ENCODE assay signal across 21 cellular contexts in the genomic region with DNA sequence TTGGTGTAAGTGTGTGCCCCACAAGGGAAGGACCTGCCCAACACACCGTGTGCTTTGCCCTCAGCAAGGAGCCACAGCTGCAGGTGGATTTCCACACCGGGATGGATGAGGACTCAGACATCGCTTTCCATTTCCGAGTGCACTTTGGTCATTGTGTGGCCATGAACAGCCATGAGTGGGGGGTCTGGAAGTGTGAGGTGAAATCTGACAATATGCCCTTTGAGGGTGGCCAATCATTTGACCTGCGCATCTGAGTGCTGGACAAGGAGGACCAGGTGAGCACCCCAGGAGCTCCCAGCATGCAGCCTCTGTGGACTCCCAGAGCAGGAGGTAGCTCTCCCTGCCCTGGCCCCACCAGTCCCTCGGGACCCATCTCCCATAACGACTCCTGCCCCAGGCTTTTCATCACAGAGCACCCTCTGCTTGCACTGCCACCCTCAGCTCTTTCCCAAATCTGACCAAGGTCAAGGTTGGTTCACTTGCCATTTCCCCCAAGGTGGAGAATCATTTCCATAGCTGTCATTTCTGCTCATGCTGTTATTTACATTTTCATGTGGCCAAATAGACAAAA. TPM values are rescaled to one million over a fixed set of nuclear protein-coding genes. Genes with fewer than 3 reads are reported as not detected.
A peak's percentile ranks its signal among the peaks of the same experiment; 100 is the strongest.
DNase-seq lines count a peak whose midpoint lies in the region; ATAC-seq and TF ChIP-seq lines count a peak whose summit lies in the region.
"Had no signal": no experiment of that assay in that cellular context is flagged by ENCODE, and none has a peak within 500 bp of the region (broad histone marks: within the 10 kb centered on the region; RNA-seq: fewer than 3 reads in every experiment).

No MANE protein-coding gene starts in this region.

- peak overlapping the region; percentile 34 for H3K4me2 ChIP-seq in Karpas-422 (ENCODE audit: low read depth, low read length, poor library complexity, severe bottlenecking)

- no peak overlapping the region for H2AFZ ChIP-seq in Karpas-422 (ENCODE audit: low read length)

- H3K27me3 Mint-ChIP-seq in activated CD8-positive, alpha-beta T cell treated with anti-CD3 and anti-CD28 coated beads, Interleukin-2, amount 10 ng/mL, durations not matched to agents 7 days and 5 days (ENCODE audit: low read depth) = no peaks in the 10 kb centered on the region
- no peaks in the 10 kb centered on the region for H3K27me3 Mint-ChIP-seq in activated CD8-positive, alpha-beta T cell treated with anti-CD3 and anti-CD28 coated beads for 36 hours
- H3K27me3 Mint-ChIP-seq in stimulated activated memory B cell treated with anti-CD40 and anti-IgM and Interleukin-4, amounts not matched to agents 10 μg/mL and 1 μg/mL and 100 μg/mL, for 72 hours = no peaks in the 10 kb centered on the region
- H3K27me3 Mint-ChIP-seq in WTC11 (ENCODE audit: low read depth) (no peaks in the 10 kb centered on the region), Calu3 (ENCODE audit: unreplicated experiment) (peaks cover 23% of the 10 kb centered on the region)
- H3K27me3 Mint-ChIP-seq: T-cell had no signal

- H3K27me3 ChIP-seq in Karpas-422 (ENCODE audit: low read length) = no peaks in the 10 kb centered on the region

- intact Hi-C loops in activated CD8-positive, alpha-beta T cell treated with anti-CD3 and anti-CD28 coated beads for 36 hours (cut with micrococcal nuclease) = loop anchor here (10.0 kb wide), 1 partner anchor 212 kb away; no protein-coding TSS in a partner anchor
- intact Hi-C loops in Calu3 (cut with micrococcal nuclease; ENCODE audit: unreplicated experiment) = loop anchor here (10.0 kb wide), 1 partner anchor 212 kb away; no protein-coding TSS in a partner anchor

- peak overlapping the region; percentile 60 for H3K27ac Mint-ChIP-seq in activated CD8-positive, alpha-beta T cell treated with anti-CD3 and anti-CD28 coated beads, Interleukin-2, amount 10 ng/mL, durations not matched to agents 7 days and 5 days
- H3K27ac Mint-ChIP-seq in activated CD8-positive, alpha-beta T cell treated with anti-CD3 and anti-CD28 coated beads for 36 hours = no peak overlapping the region
- H3K27ac Mint-ChIP-seq in stimulated activated memory B cell treated with anti-CD40 and anti-IgM and Interleukin-4, amounts not matched to agents 10 μg/mL and 1 μg/mL and 100 μg/mL, for 72 hours = peak overlapping the region; percentile 7
- H3K27ac Mint-ChIP-seq in WTC11 = no peak overlapping the region
- H3K27ac Mint-ChIP-seq in Calu3 (ENCODE audit: unreplicated experiment) = no peak overlapping the region
- H3K27ac Mint-ChIP-seq: T-cell had no signal

- H3K4me3 ChIP-seq in Karpas-422 (ENCODE audit: low read length) = no peak overlapping the region
- H3K4me3 ChIP-seq: SJSA1 had no signal

- H3K27ac ChIP-seq in Karpas-422 (ENCODE audit: low read length) = no peak overlapping the region; the same call in 1 of the 2 replicates
- H3K27ac ChIP-seq: C4-2B, SJSA1 had no signal

- H3K36me3 ChIP-seq in Karpas-422 (ENCODE audit: insufficient read depth, low read length) = no peaks in the 10 kb centered on the region
- H3K36me3 ChIP-seq: SJSA1 had no signal

- no peaks in the 10 kb centered on the region for H3K9me2 ChIP-seq in Karpas-422 (replicated peaks; ENCODE audit: insufficient read depth, low read length)

- TF ChIP-seq CTCF in activated CD8-positive, alpha-beta T cell treated with anti-CD3 and anti-CD28 coated beads for 36 hours (IDR thresholded peaks at IDR 0.05) = no peak
- no peak for TF ChIP-seq CTCF in WTC11 (IDR thresholded peaks at IDR 0.05)
- no peak for TF ChIP-seq CTCF in Calu3 (IDR thresholded peaks at IDR 0.05; ENCODE audit: unreplicated experiment)

- H3K4me1 Mint-ChIP-seq in activated CD8-positive, alpha-beta T cell treated with anti-CD3 and anti-CD28 coated beads, Interleukin-2, amount 10 ng/mL, durations not matched to agents 7 days and 5 days (ENCODE audit: low read depth) = peaks cover 28% of the 10 kb centered on the region
- H3K4me1 Mint-ChIP-seq in activated CD8-positive, alpha-beta T cell treated with anti-CD3 and anti-CD28 coated beads for 36 hours (ENCODE audit: low read depth) = peaks cover 11% of the 10 kb centered on the region
- H3K4me1 Mint-ChIP-seq in stimulated activated memory B cell treated with anti-CD40 and anti-IgM and Interleukin-4, amounts not matched to agents 10 μg/mL and 1 μg/mL and 100 μg/mL, for 72 hours = peaks cover 40% of the 10 kb centered on the region
- 0 out of 2 replicates have a peak, but pooled peaks cover 3% of the 10 kb centered on the region for H3K4me1 Mint-ChIP-seq in WTC11
- peaks cover 13% of the 10 kb centered on the region for H3K4me1 Mint-ChIP-seq in Calu3 (ENCODE audit: low read depth, unreplicated experiment)

- H3K4me1 ChIP-seq in Karpas-422 (ENCODE audit: low read length) = peaks cover 47% of the 10 kb centered on the region
- H3K4me1 ChIP-seq: SJSA1 had no signal

- POLR2A ChIA-PET in activated CD8-positive, alpha-beta T cell treated with anti-CD3 and anti-CD28 coated beads, Interleukin-2, amount 10 ng/mL, durations not matched to agents 7 days and 5 days (lab: Charles Lee) = no interaction called here
- POLR2A ChIA-PET in activated CD8-positive, alpha-beta T cell treated with anti-CD3 and anti-CD28 coated beads for 36 hours (lab: Charles Lee) = no interaction called here
- POLR2A ChIA-PET in WTC11 (lab: Charles Lee) = interaction anchor here (0.5 kb wide), 1 partner anchor 33 kb away, joined by 4 read pairs; no protein-coding TSS in a partner anchor

- no peaks in the 10 kb centered on the region for H3K9me3 ChIP-seq in Karpas-422 (ENCODE audit: low read length)
- H3K9me3 ChIP-seq: SJSA1 had no signal

- H3K36me3 Mint-ChIP-seq in activated CD8-positive, alpha-beta T cell treated with anti-CD3 and anti-CD28 coated beads, Interleukin-2, amount 10 ng/mL, durations not matched to agents 7 days and 5 days (ENCODE audit: low read depth) = no peaks in the 10 kb centered on the region
- no peaks in the 10 kb centered on the region for H3K36me3 Mint-ChIP-seq in activated CD8-positive, alpha-beta T cell treated with anti-CD3 and anti-CD28 coated beads for 36 hours (ENCODE audit: low read depth)
- no peaks in the 10 kb centered on the region for H3K36me3 Mint-ChIP-seq in stimulated activated memory B cell treated with anti-CD40 and anti-IgM and Interleukin-4, amounts not matched to agents 10 μg/mL and 1 μg/mL and 100 μg/mL, for 72 hours
- H3K36me3 Mint-ChIP-seq in WTC11 = no peaks in the 10 kb centered on the region
- no peaks in the 10 kb centered on the region for H3K36me3 Mint-ChIP-seq in Calu3 (ENCODE audit: insufficient read depth, unreplicated experiment)
- H3K36me3 Mint-ChIP-seq: T-cell had no signal

- H3K79me2 ChIP-seq in Karpas-422 (ENCODE audit: low read length) = no peaks in the 10 kb centered on the region

- BruUV-seq in Calu3 (replicated peaks; lab: Mats Ljungman, UMichigan) = no TSS peak

- CTCF ChIA-PET in activated CD8-positive, alpha-beta T cell treated with anti-CD3 and anti-CD28 coated beads, Interleukin-2, amount 10 ng/mL, durations not matched to agents 7 days and 5 days (lab: Charles Lee) = interaction anchor here (0.9 to 5.0 kb wide), 4 partner anchors 8 to 290 kb away, joined by 4 to 69 read pairs (median 12); no protein-coding TSS in a partner anchor
- CTCF ChIA-PET in activated CD8-positive, alpha-beta T cell treated with anti-CD3 and anti-CD28 coated beads for 36 hours (lab: Charles Lee) = interaction anchor here (1.0 to 4.1 kb wide), 2 partner anchors 8 to 119 kb away, joined by 3 to 31 read pairs; no protein-coding TSS in a partner anchor
- CTCF ChIA-PET in WTC11 (lab: Charles Lee) = interaction anchor here (0.6 to 3.5 kb wide), 3 partner anchors 11 to 120 kb away, joined by 3 to 52 read pairs (median 3); no protein-coding TSS in a partner anchor
- CTCF ChIA-PET in Calu3 (lab: Charles Lee) = interaction anchor here (0.6 kb wide), 1 partner anchor 1130 kb away, joined by 6 read pairs; no protein-coding TSS in a partner anchor

- no peak for ATAC-seq in activated CD8-positive, alpha-beta T cell treated with anti-CD3 and anti-CD28 coated beads, Interleukin-2, amount 10 ng/mL, durations not matched to agents 7 days and 5 days
- ATAC-seq in activated CD8-positive, alpha-beta T cell treated with anti-CD3 and anti-CD28 coated beads for 36 hours = no peak
- no peak for ATAC-seq in stimulated activated memory B cell treated with anti-CD40 and anti-IgM and Interleukin-4, amounts not matched to agents 10 μg/mL and 1 μg/mL and 100 μg/mL, for 72 hours
- ATAC-seq in WTC11 (no peak), HG02870 (IDR thresholded peaks at IDR 0.05; ENCODE audit: unreplicated experiment) (no peak)
- ATAC-seq: T-cell had no signal

- no peak overlapping the region for H3K4me3 Mint-ChIP-seq in activated CD8-positive, alpha-beta T cell treated with anti-CD3 and anti-CD28 coated beads, Interleukin-2, amount 10 ng/mL, durations not matched to agents 7 days and 5 days
- H3K4me3 Mint-ChIP-seq in activated CD8-positive, alpha-beta T cell treated with anti-CD3 and anti-CD28 coated beads for 36 hours = no peak overlapping the region
- H3K4me3 Mint-ChIP-seq in stimulated activated memory B cell treated with anti-CD40 and anti-IgM and Interleukin-4, amounts not matched to agents 10 μg/mL and 1 μg/mL and 100 μg/mL, for 72 hours = no peak overlapping the region
- H3K4me3 Mint-ChIP-seq in WTC11 = no peak overlapping the region
- no peak overlapping the region for H3K4me3 Mint-ChIP-seq in Calu3 (ENCODE audit: low read depth, unreplicated experiment)
- H3K4me3 Mint-ChIP-seq: CD8-positive, alpha-beta memory T cell; T-cell had no signal

- no peak overlapping the region for H3K9ac ChIP-seq in Karpas-422 (ENCODE audit: low read length)

- no peaks in the 10 kb centered on the region for H3K9me3 Mint-ChIP-seq in activated CD8-positive, alpha-beta T cell treated with anti-CD3 and anti-CD28 coated beads, Interleukin-2, amount 10 ng/mL, durations not matched to agents 7 days and 5 days (ENCODE audit: insufficient read depth)
- H3K9me3 Mint-ChIP-seq in activated CD8-positive, alpha-beta T cell treated with anti-CD3 and anti-CD28 coated beads for 36 hours = no peaks in the 10 kb centered on the region
- no peaks in the 10 kb centered on the region for H3K9me3 Mint-ChIP-seq in stimulated activated memory B cell treated with anti-CD40 and anti-IgM and Interleukin-4, amounts not matched to agents 10 μg/mL and 1 μg/mL and 100 μg/mL, for 72 hours
- H3K9me3 Mint-ChIP-seq in WTC11 (no peaks in the 10 kb centered on the region), Calu3 (ENCODE audit: low read depth, unreplicated experiment) (no peaks in the 10 kb centered on the region)
- H3K9me3 Mint-ChIP-seq: CD8-positive, alpha-beta memory T cell; T-cell had no signal

- no peak for DNase-seq in activated CD8-positive, alpha-beta T cell treated with anti-CD3 and anti-CD28 coated beads, Interleukin-2, amount 10 ng/mL, durations not matched to agents 7 days and 5 days
- DNase-seq in activated CD8-positive, alpha-beta T cell treated with anti-CD3 and anti-CD28 coated beads for 36 hours = no peak
- DNase-seq in Karpas-422 = no peak
- peak; percentile 44 for DNase-seq in NCI-H526 treated with DMSO at 0.1 percent for 48 hours (lab: John Stamatoyannopoulos, UW)
- no peak for DNase-seq in WTC11 (ENCODE audit: low spot score)
- no peak for DNase-seq in Calu3
- DNase-seq: CD8-positive, alpha-beta memory T cell; DMS79 treated with DMSO at 0.1 percent for 48 hours; NCI-H2081; NCI-H2171; NCI-H226; NCI-H524; Right ventricle myocardium superior; RPMI8226; T-cell had no signal

- H4K20me1 ChIP-seq in Karpas-422 (ENCODE audit: insufficient read depth, low read depth, low read length) = no peaks in the 10 kb centered on the region

RNA-seq across cellular contexts. Expression of gene EID2, which starts 13.2 kb away (rescaled TPM):
- 10 to 100 TPM; 18.9 to 19.9 TPM for total RNA-seq in activated CD8-positive, alpha-beta T cell treated with anti-CD3 and anti-CD28 coated beads, Interleukin-2, amount 10 ng/mL, durations not matched to agents 7 days and 5 days
- total RNA-seq in activated CD8-positive, alpha-beta T cell treated with anti-CD3 and anti-CD28 coated beads for 36 hours = 10 to 100 TPM; 11.1 to 11.7 TPM
- 5.9 and 11.1 TPM in 2 replicates for total RNA-seq in Karpas-422 (2014; rRNA removed; shearing (Covaris generic); ENCODE audit: low replicate concordance)
- total RNA-seq in WTC11 (2021) = 21.5 to 24.0 TPM (median 23.7 TPM) in 3 replicates
- total RNA-seq in Calu3 (2022) = 14.6 and 17.5 TPM in 2 replicates

RNA-seq across cellular contexts. Expression of gene EID2B, which starts 20.5 kb away (rescaled TPM):
- total RNA-seq in activated CD8-positive, alpha-beta T cell treated with anti-CD3 and anti-CD28 coated beads, Interleukin-2, amount 10 ng/mL, durations not matched to agents 7 days and 5 days = 1 to 10 TPM; 4.1 to 4.3 TPM
- 1 to 10 TPM; 3.0 TPM for total RNA-seq in activated CD8-positive, alpha-beta T cell treated with anti-CD3 and anti-CD28 coated beads for 36 hours
- total RNA-seq in Karpas-422 (2014; rRNA removed; shearing (Covaris generic); ENCODE audit: low replicate concordance) = 4.2 and 6.5 TPM in 2 replicates
- total RNA-seq in WTC11 (2021) (2.7 to 3.6 TPM (median 2.7 TPM) in 3 replicates), Calu3 (2022) (2.4 and 3.3 TPM in 2 replicates)

RNA-seq across cellular contexts. Expression of gene SELENOV, which starts 38.2 kb away (rescaled TPM):
- not detected for total RNA-seq in activated CD8-positive, alpha-beta T cell treated with anti-CD3 and anti-CD28 coated beads, Interleukin-2, amount 10 ng/mL, durations not matched to agents 7 days and 5 days
- total RNA-seq in activated CD8-positive, alpha-beta T cell treated with anti-CD3 and anti-CD28 coated beads for 36 hours = not detected
- not detected in 2 replicates for total RNA-seq in Karpas-422 (2014; rRNA removed; shearing (Covaris generic); ENCODE audit: low replicate concordance)
- 12.6 to 15.4 TPM (median 15.1 TPM) in 3 replicates for total RNA-seq in WTC11 (2021)
- not detected in 2 replicates for total RNA-seq in Calu3 (2022)
- total RNA-seq: CD8-positive, alpha-beta memory T cell; HT-29; M059J; Right ventricle myocardium superior; SJSA1; T-cell had no signal

RNA-seq across cellular contexts. Expression of gene LGALS13, which starts 49.2 kb away (rescaled TPM):
- not detected for total RNA-seq in activated CD8-positive, alpha-beta T cell treated with anti-CD3 and anti-CD28 coated beads, Interleukin-2, amount 10 ng/mL, durations not matched to agents 7 days and 5 days
- total RNA-seq in activated CD8-positive, alpha-beta T cell treated with anti-CD3 and anti-CD28 coated beads for 36 hours = not detected
- not detected in 2 replicates for total RNA-seq in Karpas-422 (2014; rRNA removed; shearing (Covaris generic); ENCODE audit: low replicate concordance)
- total RNA-seq in WTC11 (2021) = not detected in 3 replicates
- total RNA-seq in Calu3 (2022) = not detected in 2 replicates
- total RNA-seq: CD8-positive, alpha-beta memory T cell; HT-29; M059J; Right ventricle myocardium superior; SJSA1; T-cell had no signal

RNA-seq across cellular contexts. Expression of gene DLL3, which starts 54.4 kb away (rescaled TPM):
- total RNA-seq in activated CD8-positive, alpha-beta T cell treated with anti-CD3 and anti-CD28 coated beads, Interleukin-2, amount 10 ng/mL, durations not matched to agents 7 days and 5 days = under 1 TPM; 0.26 to 0.29 TPM
- 1 to 10 TPM; 1.3 to 1.6 TPM for total RNA-seq in activated CD8-positive, alpha-beta T cell treated with anti-CD3 and anti-CD28 coated beads for 36 hours
- 2.6 and 3.1 TPM in 2 replicates for total RNA-seq in Karpas-422 (2014; rRNA removed; shearing (Covaris generic); ENCODE audit: low replicate concordance)
- total RNA-seq in WTC11 (2021) = 16.4 to 23.9 TPM (median 21.6 TPM) in 3 replicates
- 0.19 and 0.42 TPM in 2 replicates for total RNA-seq in Calu3 (2022)
- total RNA-seq: Right ventricle myocardium superior had no signal

Comparison
In these comparisons a context has a peak if more than half of its experiments do, and no peak if none do; other contexts are left out.
1. H3K27ac Mint-ChIP-seq: peak in activated CD8-positive, alpha-beta T cell treated with anti-CD3 and anti-CD28 coated beads, Interleukin-2, amount 10 ng/mL, durations not matched to agents 7 days and 5 days (single experiment) and stimulated activated memory B cell treated with anti-CD40 and anti-IgM and Interleukin-4, amounts not matched to agents 10 μg/mL and 1 μg/mL and 100 μg/mL, for 72 hours (single experiment); none in activated CD8-positive, alpha-beta T cell treated with anti-CD3 and anti-CD28 coated beads for 36 hours (single experiment), WTC11 (single experiment) and Calu3 (single experiment).
2. RNA of gene SELENOV, which starts 38.2 kb away (total RNA-seq): 12.6 to 15.4 TPM in WTC11; not detected in activated CD8-positive, alpha-beta T cell treated with anti-CD3 and anti-CD28 coated beads for 36 hours, not detected in activated CD8-positive, alpha-beta T cell treated with anti-CD3 and anti-CD28 coated beads, Interleukin-2, amount 10 ng/mL, durations not matched to agents 7 days and 5 days, not detected in Karpas-422 and not detected in Calu3; every median in the first group is over 10 times any median in the second.